In genomic region chr3:115975353-115975752, GRCh38 we compare ENCODE assay signal across 12 cellular contexts.
A peak's percentile ranks its signal among the peaks of the same experiment; 100 is the strongest.
DNase-seq lines count a peak whose midpoint lies in the region; ATAC-seq and TF ChIP-seq lines count a peak whose summit lies in the region.
"Had no signal": no experiment of that assay in that cellular context is flagged by ENCODE, and none has a peak within 500 bp of the region (broad histone marks: within the 10 kb centered on the region; RNA-seq: fewer than 3 reads in every experiment).

No MANE protein-coding gene starts in this region.

- no peak overlapping the region for H3K9ac ChIP-seq in Karpas-422 (ENCODE audit: low read length)

- no peak overlapping the region for H3K27ac Mint-ChIP-seq in activated T-helper 17 cell treated with anti-CD3 and anti-CD28 coated beads, Interleukin-2, amount 50 U/mL, for 72 hours

- H3K4me1 Mint-ChIP-seq in activated T-helper 17 cell treated with anti-CD3 and anti-CD28 coated beads, Interleukin-2, amount 50 U/mL, for 72 hours = no peaks in the 10 kb centered on the region

- H3K9me3 ChIP-seq in RWPE2 (ENCODE audit: severe bottlenecking) = no peaks in the 10 kb centered on the region
- H3K9me3 ChIP-seq in mesodermal cell (ENCODE audit: control insufficient read depth, low read length) = no peaks in the 10 kb centered on the region
- no peaks in the 10 kb centered on the region for H3K9me3 ChIP-seq in Karpas-422 (ENCODE audit: low read length)

- H3K27me3 ChIP-seq in RWPE2 (ENCODE audit: insufficient read depth, poor library complexity, severe bottlenecking) (no peaks in the 10 kb centered on the region), Karpas-422 (ENCODE audit: low read length) (no peaks in the 10 kb centered on the region)

- H3K4me2 ChIP-seq in Karpas-422 (ENCODE audit: low read depth, low read length, poor library complexity, severe bottlenecking) = no peak overlapping the region

- in situ Hi-C loops in GM13977 (cut with MboI; ENCODE audit: low pct_unique_long_range_greater_than_20kb, low sequenced_read_pairs, unreplicated experiment) = no loop called here

- no peak overlapping the region for H3K27ac ChIP-seq in RWPE2 (ENCODE audit: poor library complexity, severe bottlenecking)
- H3K27ac ChIP-seq in mesodermal cell (ENCODE audit: low read depth, low read length, severe bottlenecking) = peak overlapping the region; percentile 31
- no peak overlapping the region for H3K27ac ChIP-seq in Karpas-422 (ENCODE audit: low read length)
- H3K27ac ChIP-seq: HL-60, SK-N-MC had no signal

- peaks cover 4% of the 10 kb centered on the region for H3K27me3 Mint-ChIP-seq in activated T-helper 17 cell treated with anti-CD3 and anti-CD28 coated beads, Interleukin-2, amount 50 U/mL, for 72 hours

- H2AFZ ChIP-seq in Karpas-422 (ENCODE audit: low read length) = no peak overlapping the region

- no peak for TF ChIP-seq CTCF in GM13977 (IDR thresholded peaks at IDR 0.05; ENCODE audit: extremely low read depth, insufficient read depth, missing control alignments)
- no peak for TF ChIP-seq CTCF in RWPE2 (IDR thresholded peaks at IDR 0.05; ENCODE audit: poor library complexity, severe bottlenecking)

- H4K20me1 ChIP-seq in Karpas-422 (ENCODE audit: insufficient read depth, low read depth, low read length) = no peaks in the 10 kb centered on the region

- H3K4me3 ChIP-seq in RWPE2 (ENCODE audit: severe bottlenecking) (no peak overlapping the region), mesodermal cell (ENCODE audit: extremely low read depth, insufficient read depth, low read length, poor library complexity, severe bottlenecking) (no peak overlapping the region), Karpas-422 (ENCODE audit: low read length) (no peak overlapping the region)
- H3K4me3 ChIP-seq: SK-N-MC had no signal

- 0 out of 2 replicates have a peak, but pooled peaks cover 4% of the 10 kb centered on the region for H3K9me2 ChIP-seq in Karpas-422 (replicated peaks; ENCODE audit: insufficient read depth, low read length)

- 71 to 89% methylated on average over 2 of the region's 3 CpGs for WGBS in mesodermal cell (ENCODE audit: insufficient coverage in 2 of 2), 2 experiments

- no peaks in the 10 kb centered on the region for H3K36me3 Mint-ChIP-seq in activated T-helper 17 cell treated with anti-CD3 and anti-CD28 coated beads, Interleukin-2, amount 50 U/mL, for 72 hours (ENCODE audit: low read depth)

- H3K36me3 ChIP-seq in RWPE2 (ENCODE audit: low read depth) (no peaks in the 10 kb centered on the region), mesodermal cell (ENCODE audit: control insufficient read depth, insufficient read depth, low read length) (no peaks in the 10 kb centered on the region), Karpas-422 (ENCODE audit: insufficient read depth, low read length) (no peaks in the 10 kb centered on the region)

- H3K9me3 Mint-ChIP-seq in activated T-helper 17 cell treated with anti-CD3 and anti-CD28 coated beads, Interleukin-2, amount 50 U/mL, for 72 hours = peaks cover 3% of the 10 kb centered on the region

- DNase-seq in GM13977 (ENCODE audit: low spot score) (peak; percentile 15), RWPE2 (ENCODE audit: low spot score) (no peak), Karpas-422 (no peak), germinal center (ENCODE audit: low spot score) (no peak)
- DNase-seq: hippocampal formation, right cardiac atrium had no signal

- no peak overlapping the region for H3K4me3 Mint-ChIP-seq in activated T-helper 17 cell treated with anti-CD3 and anti-CD28 coated beads, Interleukin-2, amount 50 U/mL, for 72 hours

- H3K79me2 ChIP-seq in Karpas-422 (ENCODE audit: low read length) = no peaks in the 10 kb centered on the region

- H3K4me1 ChIP-seq in RWPE2 (ENCODE audit: insufficient read depth, poor library complexity, severe bottlenecking) = peaks cover 12% of the 10 kb centered on the region
- peaks cover 7% of the 10 kb centered on the region for H3K4me1 ChIP-seq in mesodermal cell (ENCODE audit: control insufficient read depth, insufficient read depth, low read length, poor library complexity, severe bottlenecking)
- H3K4me1 ChIP-seq in Karpas-422 (ENCODE audit: low read length) = no peaks in the 10 kb centered on the region

- ATAC-seq in HG02884 (IDR thresholded peaks at IDR 0.05; ENCODE audit: unreplicated experiment) (peak; percentile 85), RWPE2 (ENCODE audit: low read depth) (peak; percentile 96), GM18873 (IDR thresholded peaks at IDR 0.05; ENCODE audit: low FRiP score, unreplicated experiment) (no peak)
- ATAC-seq in activated T-helper 17 cell treated with anti-CD3 and anti-CD28 coated beads, Interleukin-2, amount 50 U/mL, for 72 hours (replicated peaks) = no peak
- ATAC-seq: right cardiac atrium had no signal

Comparison
In these comparisons a context has a peak if more than half of its experiments do, and no peak if none do; other contexts are left out.
1. ATAC-seq: peak in HG02884 (single experiment) and RWPE2 (single experiment); none in GM18873 (single experiment) and activated T-helper 17 cell treated with anti-CD3 and anti-CD28 coated beads, Interleukin-2, amount 50 U/mL, for 72 hours (single experiment).